17 cellular contexts compared by ENCODE assay signal in the genomic region with DNA sequence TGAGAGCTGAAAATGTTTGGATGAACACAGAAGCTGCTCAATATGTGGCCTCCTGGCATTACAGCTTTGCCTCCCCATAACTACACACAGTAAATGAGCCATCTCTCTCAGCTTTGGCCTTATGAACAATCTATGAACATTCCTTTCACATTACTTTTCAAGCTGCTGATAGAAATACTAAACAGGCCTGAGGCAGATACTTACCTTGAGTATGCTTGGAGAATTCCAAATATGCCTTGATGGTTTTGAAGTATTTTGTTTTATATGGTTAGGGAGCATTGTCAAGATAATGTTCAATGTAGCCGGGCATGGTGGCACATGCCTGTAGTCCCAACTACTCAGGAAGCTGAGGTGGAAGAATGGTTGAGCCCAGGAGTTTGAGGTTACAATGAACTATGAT.
DNase-seq lines count a peak whose midpoint lies in the region; ATAC-seq, FAIRE-seq and TF ChIP-seq lines count a peak whose summit lies in the region.
"Had no signal": no experiment of that assay in that cellular context is flagged by ENCODE, and none has a peak within 500 bp of the region (broad histone marks: within the 10 kb centered on the region; RNA-seq: fewer than 3 reads in every experiment).

No MANE protein-coding gene starts in this region.

- H3K27ac Mint-ChIP-seq in mesothelial cell of epicardium, result peak overlapping the region; percentile 4
- H3K27ac Mint-ChIP-seq: CD14-positive monocyte; stimulated activated memory B cell treated with anti-CD40 and anti-IgM and Interleukin-4, amounts not matched to agents 10 μg/mL and 1 μg/mL and 100 μg/mL, for 72 hours; T-helper 17 cell had no signal

- peaks cover 21% of the 10 kb centered on the region for H3K9me3 Mint-ChIP-seq in mesothelial cell of epicardium

- POLR2A ChIA-PET in BJ (lab: Charles Lee), result no interaction called here

- H3K27ac ChIP-seq in kidney (ENCODE audit: low read depth in 2 of 2, low read length in 2 of 2) (no peak overlapping the region), substantia nigra (ENCODE audit: low read depth, low read length, poor library complexity, severe bottlenecking) (no peak overlapping the region), heart right ventricle (no peak overlapping the region)
- H3K27ac ChIP-seq: colonic mucosa had no signal

- intact Hi-C loops in kidney (cut with DNase I), result no loop called here
- intact Hi-C loops in heart right ventricle (cut with DNase I), result no loop called here

- H3K27me3 Mint-ChIP-seq in mesothelial cell of epicardium (ENCODE audit: low read depth), result no peaks in the 10 kb centered on the region
- H3K27me3 Mint-ChIP-seq: IgD-negative memory B cell; stimulated activated memory B cell treated with anti-CD40 and anti-IgM and Interleukin-4, amounts not matched to agents 10 μg/mL and 1 μg/mL and 100 μg/mL, for 72 hours; T-helper 17 cell had no signal

- peaks cover 36% of the 10 kb centered on the region for H3K4me1 Mint-ChIP-seq in mesothelial cell of epicardium
- H3K4me1 Mint-ChIP-seq: CD14-positive monocyte; stimulated activated memory B cell treated with anti-CD40 and anti-IgM and Interleukin-4, amounts not matched to agents 10 μg/mL and 1 μg/mL and 100 μg/mL, for 72 hours; T-helper 17 cell had no signal

- H3K27me3 ChIP-seq in BJ (ENCODE audit: control insufficient read depth, insufficient read depth, low read length) (no peaks in the 10 kb centered on the region), bronchial epithelial cell (ENCODE audit: control insufficient read depth, insufficient read depth, low read length) (no peaks in the 10 kb centered on the region), heart right ventricle (no peaks in the 10 kb centered on the region)
- H3K27me3 ChIP-seq: colonic mucosa had no signal

- no peak overlapping the region for H3K9ac ChIP-seq in kidney (ENCODE audit: low read length in 2 of 2)

- TF ChIP-seq CTCF in BJ (IDR thresholded peaks at IDR 0.05; ENCODE audit: insufficient read depth, low read depth, low read length) (no peak), bronchial epithelial cell (IDR thresholded peaks at IDR 0.05; ENCODE audit: insufficient read depth, low read length, severe bottlenecking) (no peak), mesothelial cell of epicardium (IDR thresholded peaks at IDR 0.05; ENCODE audit: unreplicated experiment) (no peak), kidney (IDR thresholded peaks at IDR 0.05; ENCODE audit: borderline replicate concordance, extremely low read depth, insufficient read depth) (no peak), heart right ventricle (IDR thresholded peaks at IDR 0.05) (no peak)

- DNase-seq in BJ (ENCODE audit: low read depth) (peak; percentile 61), LoVo (ENCODE audit: low spot score) (peak; percentile 69), bronchial epithelial cell (ENCODE audit: low read depth) (peak; percentile 99), mesothelial cell of epicardium (ENCODE audit: low spot score in 2 of 2, unreplicated experiment in 2 of 2) (no peak), kidney (no peak), substantia nigra (lab: John Stamatoyannopoulos, UW) (no peak), heart right ventricle (no peak), inferior parietal cortex (ENCODE audit: extremely low spot score) (no peak)
- DNase-seq: activated naive CD4-positive, alpha-beta T cell treated with Interleukin-2 at 50 U/mL for 16 hours; colonic mucosa; NCI-H2081; nucleus accumbens; stimulated activated CD4-positive, alpha-beta T cell treated with anti-CD3 and anti-CD28 coated beads, Interleukin-2, amount 100 ng/mL, for 24 hours; T-helper 17 cell had no signal

- ATAC-seq in heart right ventricle, result no peak
- ATAC-seq: stimulated activated memory B cell treated with anti-CD40 and anti-IgM and Interleukin-4, amounts not matched to agents 10 μg/mL and 1 μg/mL and 100 μg/mL, for 72 hours; T-helper 17 cell had no signal

- no peak overlapping the region for H3K4me3 Mint-ChIP-seq in mesothelial cell of epicardium
- H3K4me3 Mint-ChIP-seq: CD14-positive monocyte; stimulated activated memory B cell treated with anti-CD40 and anti-IgM and Interleukin-4, amounts not matched to agents 10 μg/mL and 1 μg/mL and 100 μg/mL, for 72 hours; T-helper 17 cell had no signal

- peaks cover 7% of the 10 kb centered on the region for H3K36me3 Mint-ChIP-seq in mesothelial cell of epicardium
- H3K36me3 Mint-ChIP-seq: CD14-positive monocyte had no signal

- CTCF ChIA-PET in BJ (lab: Yijun Ruan, JAX), result interaction anchor here (1.4 kb wide), 1 partner anchor 19 kb away, joined by 3 read pairs; no protein-coding TSS in a partner anchor

- H3K4me1 ChIP-seq in kidney (ENCODE audit: control insufficient read depth in 1 of 2, insufficient read depth in 1 of 2, low read depth in 1 of 2, low read length in 2 of 2) (peaks cover 4 to 5% of the 10 kb centered on the region in 2 donors), heart right ventricle (no peaks in the 10 kb centered on the region)
- H3K4me1 ChIP-seq: colonic mucosa had no signal

- 39 to 43% methylated on average over 1 of the region's 1 CpG for WGBS in heart right ventricle, 2 donors

- H3K36me3 ChIP-seq in BJ (ENCODE audit: control insufficient read depth, insufficient read depth, low read length), result no peaks in the 10 kb centered on the region
- peaks cover 1% of the 10 kb centered on the region for H3K36me3 ChIP-seq in bronchial epithelial cell (ENCODE audit: control insufficient read depth, insufficient read depth, low read length)
- H3K36me3 ChIP-seq in kidney (ENCODE audit: control insufficient read depth in 1 of 2, insufficient read depth in 2 of 2, low read length in 2 of 2), result no peaks in the 10 kb centered on the region
- no peaks in the 10 kb centered on the region for H3K36me3 ChIP-seq in heart right ventricle
- H3K36me3 ChIP-seq: colonic mucosa had no signal

- no peaks in the 10 kb centered on the region for H3K9me3 ChIP-seq in kidney (ENCODE audit: control insufficient read depth in 1 of 2, low read length in 2 of 2)
- H3K9me3 ChIP-seq in heart right ventricle, result peaks cover 0 to 9% (median 0%) of the 10 kb centered on the region in 11 donors
- H3K9me3 ChIP-seq: colonic mucosa had no signal

- no peak for FAIRE-seq in bronchial epithelial cell (lab: Jason Lieb, UNC)
- FAIRE-seq in kidney (lab: Jason Lieb, UNC), result no peak

- no peak overlapping the region for H3K4me3 ChIP-seq in BJ (ENCODE audit: low read depth, low read length)
- H3K4me3 ChIP-seq in bronchial epithelial cell (ENCODE audit: low read depth, low read length), result no peak overlapping the region
- no peak overlapping the region for H3K4me3 ChIP-seq in kidney (ENCODE audit: low read length in 2 of 2)
- H3K4me3 ChIP-seq in heart right ventricle, result no peak overlapping the region
- H3K4me3 ChIP-seq: colonic mucosa had no signal

Comparison
In these comparisons a context has a peak if more than half of its experiments do, and no peak if none do; other contexts are left out.
1. DNase-seq: peak in BJ (single experiment), LoVo (single experiment) and bronchial epithelial cell (single experiment); none in mesothelial cell of epicardium (0 of 2), kidney (single experiment), substantia nigra (0 of 49), heart right ventricle (0 of 2) and inferior parietal cortex (single experiment).